25 cellular contexts compared by ENCODE assay signal in the genomic region with DNA sequence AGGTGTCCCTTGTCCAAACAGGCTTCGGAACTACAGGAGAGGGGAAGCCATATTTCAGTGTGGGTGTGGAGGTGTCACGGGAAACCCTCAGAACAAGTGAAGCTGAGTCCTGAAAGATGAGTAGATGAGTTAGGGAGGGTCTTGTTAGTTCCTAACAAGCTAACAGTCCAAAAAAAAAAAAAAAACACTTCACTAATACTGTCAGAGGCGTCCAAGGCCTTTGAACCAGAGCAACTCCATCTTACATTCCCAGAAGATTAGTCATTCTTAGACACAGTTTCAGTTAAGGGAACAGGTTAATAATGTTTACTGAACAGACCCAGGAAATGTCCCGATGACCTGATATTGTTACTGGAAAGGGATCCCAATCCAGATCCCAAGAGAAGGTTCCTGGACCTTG. TPM values are rescaled to one million over a fixed set of nuclear protein-coding genes. Genes with fewer than 3 reads are reported as not detected.
A peak's percentile ranks its signal among the peaks of the same experiment; 100 is the strongest.
DNase-seq lines count a peak whose midpoint lies in the region; ATAC-seq, FAIRE-seq and TF ChIP-seq lines count a peak whose summit lies in the region.
"Had no signal": no experiment of that assay in that cellular context is flagged by ENCODE, and none has a peak within 500 bp of the region (broad histone marks: within the 10 kb centered on the region; RNA-seq: fewer than 3 reads in every experiment).

No MANE protein-coding gene starts in this region.

- ATAC-seq in HepG2 (no peak), right lobe of liver (no peak), GM21367 (IDR thresholded peaks at IDR 0.05; ENCODE audit: unreplicated experiment) (no peak), GM21737 (IDR thresholded peaks at IDR 0.05; ENCODE audit: unreplicated experiment) (no peak)

- H2AFZ ChIP-seq in HepG2 (ENCODE audit: low read length), result no peak overlapping the region
- H2AFZ ChIP-seq in mesenchymal stem cell (ENCODE audit: low read depth, low read length), result no peak overlapping the region

- H2BK12ac ChIP-seq in mesenchymal stem cell (ENCODE audit: low read length in 2 of 2), result no peak overlapping the region

- 32% methylated on average over 4 of the region's 4 CpGs for WGBS in HepG2 (ENCODE audit: low lambda C conversion rate)
- WGBS in right lobe of liver (ENCODE audit: insufficient coverage, low coverage, low lambda C conversion rate, missing lambda C conversion rate), result 90% methylated on average over 4 of the region's 4 CpGs
- 76% methylated on average over 3 of the region's 4 CpGs for WGBS in mesenchymal stem cell

- no peak for TF ChIP-seq RAD21 in HepG2 (CRISPR knock-in tag; IDR thresholded peaks at IDR 0.05)

- peaks cover 46% of the 10 kb centered on the region for H3K4me1 Mint-ChIP-seq in activated T-helper 2 cell treated with anti-CD3 and anti-CD28 coated beads, Interferon-gamma antibody, Interleukin-2, Interleukin-4, amounts not matched to agents 10 μg/mL and 5 μg/mL and 100 μg/mL, durations not matched to agents 14 hours and 24 hours and 36 hours (ENCODE audit: low read depth)
- H3K4me1 Mint-ChIP-seq: CD4-positive, CD25-positive, alpha-beta regulatory T cell had no signal

- H3K14ac ChIP-seq in mesenchymal stem cell (ENCODE audit: low read length in 2 of 2), result no peak overlapping the region

- no peak overlapping the region for H3K23ac ChIP-seq in mesenchymal stem cell (ENCODE audit: low read length in 2 of 2)

- CTCF ChIA-PET in HepG2 (lab: Yijun Ruan, JAX; ENCODE audit: low intra/inter-chr PET ratio, low total read pairs), result no interaction called here

- H3K18ac ChIP-seq in mesenchymal stem cell (ENCODE audit: low read depth in 1 of 2, low read length in 2 of 2), result no peak overlapping the region

- no peak overlapping the region for H3K4ac ChIP-seq in mesenchymal stem cell (ENCODE audit: low read depth in 1 of 2, low read length in 2 of 2)

- peaks cover 43% of the 10 kb centered on the region for H3K9me3 Mint-ChIP-seq in activated T-helper 2 cell treated with anti-CD3 and anti-CD28 coated beads, Interferon-gamma antibody, Interleukin-2, Interleukin-4, amounts not matched to agents 10 μg/mL and 5 μg/mL and 100 μg/mL, durations not matched to agents 14 hours and 24 hours and 36 hours

- no peak overlapping the region for H3K4me3 Mint-ChIP-seq in activated T-helper 2 cell treated with anti-CD3 and anti-CD28 coated beads, Interferon-gamma antibody, Interleukin-2, Interleukin-4, amounts not matched to agents 10 μg/mL and 5 μg/mL and 100 μg/mL, durations not matched to agents 14 hours and 24 hours and 36 hours (ENCODE audit: low read depth)
- H3K4me3 Mint-ChIP-seq: CD4-positive, CD25-positive, alpha-beta regulatory T cell; HFFc6 had no signal

- no peak overlapping the region for H2BK15ac ChIP-seq in mesenchymal stem cell (ENCODE audit: low read depth, poor library complexity, severe bottlenecking)

- H2BK5ac ChIP-seq in mesenchymal stem cell (ENCODE audit: low read depth, low read length, poor library complexity, severe bottlenecking), result no peak overlapping the region

- H3K27me3 Mint-ChIP-seq in activated T-helper 2 cell treated with anti-CD3 and anti-CD28 coated beads, Interferon-gamma antibody, Interleukin-2, Interleukin-4, amounts not matched to agents 10 μg/mL and 5 μg/mL and 100 μg/mL, durations not matched to agents 14 hours and 24 hours and 36 hours (ENCODE audit: low read depth), result no peaks in the 10 kb centered on the region

- H3K9me3 ChIP-seq in HepG2 (ENCODE audit: low read length), result peaks cover 8% of the 10 kb centered on the region; the same call in 1 of the 2 replicates
- no peaks in the 10 kb centered on the region for H3K9me3 ChIP-seq in right lobe of liver
- no peaks in the 10 kb centered on the region for H3K9me3 ChIP-seq in mesenchymal stem cell (ENCODE audit: control insufficient read depth, low read length)
- H3K9me3 ChIP-seq: BLaER1 had no signal

- no peak overlapping the region for H4K8ac ChIP-seq in mesenchymal stem cell (ENCODE audit: low read length)

- no peak for DNase-seq in HepG2 (ENCODE audit: low spot score)
- DNase-seq in right lobe of liver, result no peak
- no peak for DNase-seq in activated T-helper 2 cell treated with anti-CD3 and anti-CD28 coated beads, Interferon-gamma antibody, Interleukin-2, Interleukin-4, amounts not matched to agents 10 μg/mL and 5 μg/mL and 100 μg/mL, durations not matched to agents 14 hours and 24 hours and 36 hours (ENCODE audit: low spot score)
- peak; percentile 29 for DNase-seq in mesenchymal stem cell
- DNase-seq in AG20443 (ENCODE audit: low spot score), result no peak
- DNase-seq: 8988T; CD4-positive, CD25-positive, alpha-beta regulatory T cell; GOT3; HFFc6; KG1; NCI-H1048; NCI-H1417; NCI-H1694; NCI-H2081; NCI-H2227 treated with DMSO at 0.1 percent for 48 hours; NCI-H510A; NCI-H69; Peyer's patch; SIG-M5 had no signal

- POLR2A ChIA-PET in HepG2 (lab: Yijun Ruan, JAX), result no interaction called here

- H3K36me3 ChIP-seq in HepG2 (replicated peaks in 1 of 2; ENCODE audit: control insufficient read depth in 1 of 2, insufficient read depth in 2 of 2, low read length in 2 of 2) (no peaks in the 10 kb centered on the region), right lobe of liver (no peaks in the 10 kb centered on the region), mesenchymal stem cell (ENCODE audit: control insufficient read depth in 1 of 2, insufficient read depth in 2 of 2, low read depth in 1 of 2, low read length in 2 of 2) (no peaks in the 10 kb centered on the region)
- H3K36me3 ChIP-seq: BLaER1, HAP-1, Peyer's patch had no signal

- H3K27ac ChIP-seq in HepG2 (ENCODE audit: extremely low read length, insufficient read depth, low read length) (no peak overlapping the region), right lobe of liver (no peak overlapping the region), mesenchymal stem cell (ENCODE audit: low read length, poor library complexity, severe bottlenecking) (no peak overlapping the region)
- H3K27ac ChIP-seq: BLaER1, Peyer's patch, SK-N-MC had no signal

- no peaks in the 10 kb centered on the region for H3K79me1 ChIP-seq in mesenchymal stem cell (replicated peaks; ENCODE audit: low read length, poor library complexity, severe bottlenecking)

- in situ Hi-C loops in HepG2 (cut with HindIII; ENCODE audit: extremely low pct_ligation_motif_present, low pct_unique_long_range_greater_than_20kb), result no loop called here

- no peak overlapping the region for H3K4me3 ChIP-seq in HepG2 (replicated peaks in 1 of 3; ENCODE audit: insufficient read depth in 1 of 3, low read depth in 2 of 3, low read length in 3 of 3)
- no peak overlapping the region for H3K4me3 ChIP-seq in right lobe of liver
- no peak overlapping the region for H3K4me3 ChIP-seq in mesenchymal stem cell (ENCODE audit: insufficient read depth in 1 of 2, low read depth in 1 of 2, low read length in 2 of 2)
- H3K4me3 ChIP-seq: BLaER1, HAP-1, Peyer's patch, SK-N-MC had no signal

- no TSS peak for BruUV-seq in HepG2 (replicated peaks; lab: Mats Ljungman, UMichigan)

- no peaks in the 10 kb centered on the region for H3K79me2 ChIP-seq in HepG2 (ENCODE audit: insufficient read depth, low read length)

- H3K27me3 ChIP-seq in HepG2 (ENCODE audit: control insufficient read depth in 1 of 2, insufficient read depth in 2 of 2, low read length in 2 of 2) (no peaks in the 10 kb centered on the region), right lobe of liver (no peaks in the 10 kb centered on the region), mesenchymal stem cell (ENCODE audit: control insufficient read depth in 1 of 2, insufficient read depth in 1 of 2, low read length in 2 of 2) (no peaks in the 10 kb centered on the region)
- H3K27me3 ChIP-seq: BLaER1, Peyer's patch had no signal

- FAIRE-seq in HepG2 (lab: Jason Lieb, UNC), result no peak
- FAIRE-seq: D721Med had no signal

- TF ChIP-seq EP300 in HepG2 (IDR thresholded peaks at IDR 0.05; ENCODE audit: low read depth in 2 of 2, low read length in 2 of 2) (no peak), HepG2 (CRISPR knock-in tag; IDR thresholded peaks at IDR 0.05; ENCODE audit: borderline replicate concordance) (no peak)

- TF ChIP-seq POLR2A in HepG2 (IDR thresholded peaks at IDR 0.05; ENCODE audit: insufficient read depth in 1 of 2, low read depth in 2 of 2, low read length in 2 of 2) (no peak), right lobe of liver (IDR thresholded peaks at IDR 0.05) (no peak)

- no peak overlapping the region for H2BK120ac ChIP-seq in mesenchymal stem cell (ENCODE audit: low read depth, low read length)

- H3K27ac Mint-ChIP-seq in activated T-helper 2 cell treated with anti-CD3 and anti-CD28 coated beads, Interferon-gamma antibody, Interleukin-2, Interleukin-4, amounts not matched to agents 10 μg/mL and 5 μg/mL and 100 μg/mL, durations not matched to agents 14 hours and 24 hours and 36 hours, result peak overlapping the region; percentile 14
- H3K27ac Mint-ChIP-seq: CD4-positive, CD25-positive, alpha-beta regulatory T cell; HFFc6 had no signal

- H3K9ac ChIP-seq in HepG2 (ENCODE audit: insufficient read depth, low read depth, low read length) (no peak overlapping the region), mesenchymal stem cell (ENCODE audit: low read length) (no peak overlapping the region)
- H3K9ac ChIP-seq: BLaER1 had no signal

- H2AK5ac ChIP-seq in mesenchymal stem cell (ENCODE audit: low read length, severe bottlenecking), result no peak overlapping the region

- no peaks in the 10 kb centered on the region for H4K20me1 ChIP-seq in HepG2 (ENCODE audit: insufficient read depth, low read length)
- H4K20me1 ChIP-seq: BLaER1 had no signal

- TF ChIP-seq CTCF in HepG2 (CRISPR knock-in tag; IDR thresholded peaks at IDR 0.05) (no peak), right lobe of liver (IDR thresholded peaks at IDR 0.05) (no peak)

- intact Hi-C loops in HepG2 (cut with micrococcal nuclease; ENCODE audit: unreplicated experiment) (no loop called here), right lobe of liver (cut with DNase I) (no loop called here)
- intact Hi-C loops in activated T-helper 2 cell treated with anti-CD3 and anti-CD28 coated beads, Interferon-gamma antibody, Interleukin-2, Interleukin-4, amounts not matched to agents 10 μg/mL and 5 μg/mL and 100 μg/mL, durations not matched to agents 14 hours and 24 hours and 36 hours (cut with micrococcal nuclease), result no loop called here

- H3K4me1 ChIP-seq in HepG2 (ENCODE audit: insufficient read depth, low read length) (peaks cover 21% of the 10 kb centered on the region), right lobe of liver (no peaks in the 10 kb centered on the region), mesenchymal stem cell (ENCODE audit: control insufficient read depth, insufficient read depth, low read depth, low read length) (no peaks in the 10 kb centered on the region)
- H3K4me1 ChIP-seq: BLaER1, Peyer's patch had no signal

- H3K36me3 Mint-ChIP-seq in activated T-helper 2 cell treated with anti-CD3 and anti-CD28 coated beads, Interferon-gamma antibody, Interleukin-2, Interleukin-4, amounts not matched to agents 10 μg/mL and 5 μg/mL and 100 μg/mL, durations not matched to agents 14 hours and 24 hours and 36 hours (ENCODE audit: low read depth), result peaks cover 67% of the 10 kb centered on the region

- H3K4me2 ChIP-seq in HepG2 (ENCODE audit: low read depth, low read length) (no peak overlapping the region), mesenchymal stem cell (ENCODE audit: low read length, poor library complexity, severe bottlenecking) (no peak overlapping the region)
- H3K4me2 ChIP-seq: BLaER1 had no signal

- no peak overlapping the region for H4K91ac ChIP-seq in mesenchymal stem cell (ENCODE audit: low read length)

RNA-seq across cellular contexts. Expression of a gene that starts 7.0 kb away (rescaled TPM):
- total RNA-seq in HepG2 (2016; rRNA removed; fragmentation: Illumina TruSeq; extraction: Trizol), result 0.18 and 0.69 TPM in 2 replicates
- total RNA-seq in HepG2 (2016; cell fraction: cytosol; rRNA removed; fragmentation: Illumina TruSeq; extraction: Trizol; ENCODE audit: low read depth), result 0.44 and 0.81 TPM in 2 replicates
- total RNA-seq in HepG2 (2016; cell fraction: insoluble cytoplasmic fraction; rRNA removed; fragmentation: Illumina TruSeq; extraction: Trizol), result 0.34 and 1.0 TPM in 2 replicates
- total RNA-seq in HepG2 (2016; cell fraction: membrane; rRNA removed; fragmentation: Illumina TruSeq; extraction: Trizol), result 0.28 and 0.45 TPM in 2 replicates
- 1.9 and 2.8 TPM in 2 replicates for total RNA-seq in HepG2 (2016; cell fraction: nucleus; rRNA removed; fragmentation: Illumina TruSeq; extraction: Trizol)
- 0.24 and 0.42 TPM in 2 replicates for polyA plus RNA-seq in HepG2 (2011; rRNA removed)
- polyA plus RNA-seq in HepG2 (2011; cell fraction: cytosol; rRNA removed), result 0.04 and 0.07 TPM in 2 replicates
- polyA plus RNA-seq in HepG2 (2011; cell fraction: nucleus; rRNA removed), result 0.61 and 0.71 TPM in 2 replicates
- polyA plus RNA-seq in HepG2 (2012), result 0.47 and 0.58 TPM in 2 replicates
- 0.08 and 0.16 TPM in 2 replicates for polyA plus RNA-seq in HepG2 (2016; cell fraction: cytosol; fragmentation: Illumina TruSeq; extraction: Trizol; ENCODE audit: low read depth)
- polyA plus RNA-seq in HepG2 (2016; cell fraction: insoluble cytoplasmic fraction; fragmentation: Illumina TruSeq; extraction: Trizol; ENCODE audit: low read depth), result 0.27 and 0.29 TPM in 2 replicates
- 0.10 and 0.19 TPM in 2 replicates for polyA plus RNA-seq in HepG2 (2016; cell fraction: membrane; fragmentation: Illumina TruSeq; extraction: Trizol; ENCODE audit: low read depth)
- polyA plus RNA-seq in HepG2 (2016; cell fraction: nucleus; fragmentation: Illumina TruSeq; extraction: Trizol; ENCODE audit: insufficient read depth, low read depth), result 1.00 and 1.2 TPM in 2 replicates
- polyA minus RNA-seq in HepG2 (2011; rRNA and poly(A)+ RNA removed; ENCODE audit: low replicate concordance), result 0.36 and 21.5 TPM in 2 replicates
- 0.79 TPM in 1 of 2 replicates, not detected in the other for polyA minus RNA-seq in HepG2 (2011; cell fraction: cytosol; rRNA and poly(A)+ RNA removed)
- 2.0 and 2.4 TPM in 2 replicates for polyA minus RNA-seq in HepG2 (2011; cell fraction: nucleus; rRNA and poly(A)+ RNA removed)
- total RNA-seq in right lobe of liver, result 10 to 100 TPM in 1 of 6 experiments, 1 to 10 TPM in 5; 4.5 to 10.1 (median 6.7) TPM
- 69.7 and 75.3 TPM in 2 replicates for total RNA-seq in activated T-helper 2 cell treated with anti-CD3 and anti-CD28 coated beads, Interferon-gamma antibody, Interleukin-2, Interleukin-4, amounts not matched to agents 10 μg/mL and 5 μg/mL and 100 μg/mL, durations not matched to agents 14 hours and 24 hours and 36 hours
- 1.6 TPM for polyA plus RNA-seq in mesenchymal stem cell (2013, experiment 1 of 2)
- polyA plus RNA-seq in mesenchymal stem cell (2013, experiment 2 of 2), result 2.0 TPM
- polyA plus RNA-seq: CD4-positive, CD25-positive, alpha-beta regulatory T cell had no signal

RNA-seq across cellular contexts. Expression of a gene that starts 55.9 kb away (rescaled TPM):
- total RNA-seq in HepG2 (2016; rRNA removed; fragmentation: Illumina TruSeq; extraction: Trizol) (12.3 and 23.4 TPM in 2 replicates), right lobe of liver (100 to 1,000 TPM in 5 of 6 experiments, 10 to 100 TPM in 1; 76.8 to 366 (median 172) TPM)
- 3.2 TPM in 2 replicates for total RNA-seq in HepG2 (2016; cell fraction: cytosol; rRNA removed; fragmentation: Illumina TruSeq; extraction: Trizol; ENCODE audit: low read depth)
- total RNA-seq in HepG2 (2016; cell fraction: insoluble cytoplasmic fraction; rRNA removed; fragmentation: Illumina TruSeq; extraction: Trizol), result 12.5 and 24.4 TPM in 2 replicates
- 5.0 and 6.4 TPM in 2 replicates for total RNA-seq in HepG2 (2016; cell fraction: membrane; rRNA removed; fragmentation: Illumina TruSeq; extraction: Trizol)
- total RNA-seq in HepG2 (2016; cell fraction: nucleus; rRNA removed; fragmentation: Illumina TruSeq; extraction: Trizol), result 19.3 and 23.5 TPM in 2 replicates
- 14.6 and 16.0 TPM in 2 replicates for polyA plus RNA-seq in HepG2 (2011; rRNA removed)
- 10.0 and 13.4 TPM in 2 replicates for polyA plus RNA-seq in HepG2 (2011; cell fraction: cytosol; rRNA removed)
- 7.6 and 8.6 TPM in 2 replicates for polyA plus RNA-seq in HepG2 (2011; cell fraction: nucleus; rRNA removed)
- 25.5 and 34.1 TPM in 2 replicates for polyA plus RNA-seq in HepG2 (2012)
- polyA plus RNA-seq in HepG2 (2016; cell fraction: cytosol; fragmentation: Illumina TruSeq; extraction: Trizol; ENCODE audit: low read depth), result 2.2 and 2.8 TPM in 2 replicates
- 10.7 and 11.3 TPM in 2 replicates for polyA plus RNA-seq in HepG2 (2016; cell fraction: insoluble cytoplasmic fraction; fragmentation: Illumina TruSeq; extraction: Trizol; ENCODE audit: low read depth)
- polyA plus RNA-seq in HepG2 (2016; cell fraction: membrane; fragmentation: Illumina TruSeq; extraction: Trizol; ENCODE audit: low read depth), result 3.3 and 3.4 TPM in 2 replicates
- 24.6 and 25.7 TPM in 2 replicates for polyA plus RNA-seq in HepG2 (2016; cell fraction: nucleus; fragmentation: Illumina TruSeq; extraction: Trizol; ENCODE audit: insufficient read depth, low read depth)
- polyA minus RNA-seq in HepG2 (2011; rRNA and poly(A)+ RNA removed; ENCODE audit: low replicate concordance), result 33.1 and 391 TPM in 2 replicates
- 18.9 and 21.0 TPM in 2 replicates for polyA minus RNA-seq in HepG2 (2011; cell fraction: cytosol; rRNA and poly(A)+ RNA removed)
- polyA minus RNA-seq in HepG2 (2011; cell fraction: nucleus; rRNA and poly(A)+ RNA removed), result 14.8 and 15.7 TPM in 2 replicates
- total RNA-seq in activated T-helper 2 cell treated with anti-CD3 and anti-CD28 coated beads, Interferon-gamma antibody, Interleukin-2, Interleukin-4, amounts not matched to agents 10 μg/mL and 5 μg/mL and 100 μg/mL, durations not matched to agents 14 hours and 24 hours and 36 hours, result 99.5 TPM in 2 replicates
- polyA plus RNA-seq in mesenchymal stem cell (2013, experiment 1 of 2), result not detected
- polyA plus RNA-seq in mesenchymal stem cell (2013, experiment 2 of 2), result not detected
